17 cellular contexts compared by ENCODE assay signal in the genomic region with DNA sequence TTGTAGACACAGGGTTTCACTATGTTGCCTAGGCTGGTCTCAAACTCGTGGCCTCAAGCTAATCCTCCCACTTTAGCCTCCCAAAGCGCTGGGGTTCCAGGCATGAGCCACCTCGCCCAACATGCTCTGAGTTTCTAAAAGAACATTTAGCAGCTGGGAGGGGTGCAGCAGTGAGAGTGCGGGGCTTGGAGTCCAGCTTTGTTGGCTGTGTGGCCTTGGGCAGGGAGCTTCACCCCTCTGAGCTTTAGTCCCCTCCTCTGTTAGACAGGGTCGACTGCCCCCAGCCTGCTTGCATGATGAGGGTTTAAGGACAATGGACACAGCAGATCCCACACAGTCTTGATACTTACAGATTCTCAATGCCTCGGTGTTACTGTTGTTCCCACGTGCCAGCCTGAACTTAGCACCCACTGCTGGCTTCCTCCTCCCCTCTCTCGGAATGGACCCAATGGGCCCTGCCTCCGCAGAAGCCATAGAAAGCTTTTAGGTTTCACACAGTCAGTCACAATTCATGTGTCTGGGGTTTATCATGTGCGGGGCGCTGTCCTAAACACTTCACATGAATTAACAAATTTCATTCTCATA.
"Had no signal": no experiment of that assay in that cellular context is flagged by ENCODE, and none has a peak within 500 bp of the region (broad histone marks: within the 10 kb centered on the region; RNA-seq: fewer than 3 reads in every experiment).

No MANE protein-coding gene starts in this region.

- ATAC-seq: activated CD8-positive, alpha-beta memory T cell treated with anti-CD3 and anti-CD28 coated beads, Interleukin-2, amount 10 ng/mL, durations not matched to agents 7 days and 5 days had no signal

- DNase-seq: activated CD4-positive, alpha-beta memory T cell treated with anti-CD3 and anti-CD28 coated beads for 36 hours; activated CD8-positive, alpha-beta memory T cell treated with anti-CD3 and anti-CD28 coated beads, Interleukin-2, amount 10 ng/mL, durations not matched to agents 7 days and 5 days; activated naive CD8-positive, alpha-beta T cell treated with anti-CD3 and anti-CD28 coated beads, Interleukin-2, amount 10 ng/mL, durations not matched to agents 7 days and 5 days; activated T-cell treated with anti-CD3 and anti-CD28 coated beads, Interleukin-2, amount 50 U/mL, for 4 hours; central memory CD4-positive, alpha-beta T cell; effector CD8-positive, alpha-beta T cell; foreskin fibroblast; hypothalamus; stimulated activated CD4-positive, alpha-beta T cell treated with anti-CD3 and anti-CD28 coated beads, Interleukin-4, amount 100 ng/mL, for 4 hours; stimulated activated CD8-positive, alpha-beta memory T cell treated with anti-CD3 and anti-CD28 coated beads, Interleukin-4, amount 100 ng/mL, for 48 hours; stimulated activated naive CD4-positive, alpha-beta T cell treated with Interleukin-2 at 50 U/mL for 16 hours; substantia nigra; T-helper 1 cell; T1000 had no signal

- H3K4me3 ChIP-seq: right atrium auricular region, transverse colon had no signal

- H3K27ac ChIP-seq: right atrium auricular region, VCaP had no signal

- H3K27me3 ChIP-seq: right atrium auricular region, transverse colon had no signal

- H3K9me3 ChIP-seq: right atrium auricular region, transverse colon had no signal

- H3K36me3 ChIP-seq: right atrium auricular region, transverse colon had no signal
